Comparison of ENCODE assay signal across 8 cellular contexts in the genomic region with DNA sequence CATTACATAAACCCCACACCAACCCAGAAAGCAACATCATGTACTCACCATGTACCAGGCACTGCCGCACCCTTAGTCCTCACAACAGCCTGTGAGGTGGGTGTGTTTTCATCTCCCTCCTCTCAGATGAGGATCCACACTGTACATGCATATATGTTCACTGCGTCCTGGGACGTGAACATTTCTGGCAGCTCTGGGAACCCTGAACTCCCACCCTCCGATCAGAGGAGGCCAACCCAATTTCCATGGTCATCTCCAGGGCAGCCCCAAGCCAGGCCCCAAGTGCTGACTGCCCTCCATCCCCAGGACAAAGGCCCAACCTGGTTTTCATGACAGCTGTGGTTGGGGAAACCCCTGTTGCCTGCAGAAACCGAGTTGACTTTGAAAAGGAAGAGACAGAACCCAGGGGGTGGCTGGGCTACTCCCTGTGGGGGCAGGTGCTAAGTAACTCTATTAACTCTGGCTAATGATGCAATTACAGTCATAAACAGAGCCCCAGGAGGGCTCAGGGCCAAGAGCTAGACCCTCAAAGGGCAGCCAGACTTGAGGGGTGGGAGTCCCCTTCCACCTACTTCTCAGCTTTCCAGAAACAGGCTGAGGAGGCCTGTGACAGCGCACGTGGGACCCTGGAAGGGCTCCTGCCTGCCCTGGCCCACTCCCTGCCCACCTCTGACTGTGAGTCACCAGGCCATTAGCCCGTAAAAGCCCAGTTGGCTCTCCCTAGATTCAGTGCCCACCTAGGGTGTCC. TPM values are rescaled to one million over a fixed set of nuclear protein-coding genes. Genes with fewer than 3 reads are reported as not detected.
DNase-seq lines count a peak whose midpoint lies in the region; ATAC-seq, FAIRE-seq and TF ChIP-seq lines count a peak whose summit lies in the region.

No MANE protein-coding gene starts in this region.

- H3K36me3 Mint-ChIP-seq in activated CD8-positive, alpha-beta T cell treated with anti-CD3 and anti-CD28 coated beads, Interleukin-2, amount 10 ng/mL, durations not matched to agents 7 days and 5 days (ENCODE audit: low read depth): peaks cover 3% of the 10 kb centered on the region

- CTCF ChIA-PET in A549 (lab: Yijun Ruan, JAX): interaction anchor here (1.0 to 6.8 kb wide), 8 partner anchors 10 to 365 kb away, joined by 3 to 65 read pairs (median 11); no protein-coding TSS in a partner anchor
- CTCF ChIA-PET in activated CD8-positive, alpha-beta T cell treated with anti-CD3 and anti-CD28 coated beads, Interleukin-2, amount 10 ng/mL, durations not matched to agents 7 days and 5 days (lab: Charles Lee): interaction anchor here (0.8 to 4.2 kb wide), 10 partner anchors 9 to 482 kb away, joined by 3 to 59 read pairs (median 10); a partner anchor contains a TSS

- DNase-seq in A549 (ENCODE audit: low read depth in 1 of 2, low spot score in 1 of 2) (no peak), GM19239 (ENCODE audit: insufficient read length, low spot score) (peak; percentile 62), epithelial cell of proximal tubule (ENCODE audit: low read depth) (no peak), sigmoid colon (no peak), G401 (ENCODE audit: low spot score) (no peak), erythroblast (lab: John Stamatoyannopoulos, UW) (no peak)
- DNase-seq in activated CD8-positive, alpha-beta T cell treated with anti-CD3 and anti-CD28 coated beads, Interleukin-2, amount 10 ng/mL, durations not matched to agents 7 days and 5 days: peak; percentile 72

- in situ Hi-C loops in G401 (cut with HindIII; ENCODE audit: low sequenced_read_pairs): no loop called here

- no peak for FAIRE-seq in A549 (lab: Jason Lieb, UNC)
- FAIRE-seq in GM19239 (lab: Jason Lieb, UNC): peak; percentile 97

- no peak for TF ChIP-seq RAD21 in A549 (conservative IDR thresholded peaks at IDR 0.05 in 1 of 2, IDR thresholded peaks at IDR 0.05 in 1 of 2)

- H3K4me2 ChIP-seq in A549: peak overlapping the region; percentile 100

- H3K9me3 Mint-ChIP-seq in activated CD8-positive, alpha-beta T cell treated with anti-CD3 and anti-CD28 coated beads, Interleukin-2, amount 10 ng/mL, durations not matched to agents 7 days and 5 days (ENCODE audit: insufficient read depth): no peaks in the 10 kb centered on the region

- H3K4me3 ChIP-seq in A549: peak overlapping the region; percentile 90
- H3K4me3 ChIP-seq in epithelial cell of proximal tubule (ENCODE audit: low read depth, low read length): peak overlapping the region; percentile 81
- H3K4me3 ChIP-seq in sigmoid colon: peak overlapping the region in 3 of 4 donors; percentile 71 to 95 (median 84)

- intact Hi-C loops in sigmoid colon (cut with DNase I): no loop called here

- H3K4me3 Mint-ChIP-seq in activated CD8-positive, alpha-beta T cell treated with anti-CD3 and anti-CD28 coated beads, Interleukin-2, amount 10 ng/mL, durations not matched to agents 7 days and 5 days: peak overlapping the region; percentile 81

- ATAC-seq in A549: no peak
- peak; percentile 26 for ATAC-seq in HG03558 (IDR thresholded peaks at IDR 0.05; ENCODE audit: extremely low read depth, unreplicated experiment)
- ATAC-seq in activated CD8-positive, alpha-beta T cell treated with anti-CD3 and anti-CD28 coated beads, Interleukin-2, amount 10 ng/mL, durations not matched to agents 7 days and 5 days: peak; percentile 23

- POLR2A ChIA-PET in A549 (lab: Yijun Ruan, JAX): interaction anchor here (1.4 to 2.2 kb wide), 4 partner anchors 9 to 55 kb away, joined by 5 to 12 read pairs (median 8); a partner anchor contains a TSS
- POLR2A ChIA-PET in activated CD8-positive, alpha-beta T cell treated with anti-CD3 and anti-CD28 coated beads, Interleukin-2, amount 10 ng/mL, durations not matched to agents 7 days and 5 days (lab: Charles Lee): interaction anchor here (1.1 to 2.8 kb wide), 3 partner anchors 27 to 318 kb away, joined by 3 to 19 read pairs (median 14); a partner anchor contains a TSS

- peaks cover 0 to 6% (median 0%) of the 10 kb centered on the region in 4 donors for H3K36me3 ChIP-seq in sigmoid colon

- H3K9me3 ChIP-seq in A549 (no peaks in the 10 kb centered on the region), sigmoid colon (no peaks in the 10 kb centered on the region)

- H3K4me1 ChIP-seq in A549 (peaks cover 31% of the 10 kb centered on the region), sigmoid colon (peaks cover 0 to 66% (median 53%) of the 10 kb centered on the region in 4 donors)

- TF ChIP-seq CTCF in A549 (IDR thresholded peaks at IDR 0.05) (no peak), epithelial cell of proximal tubule (conservative IDR thresholded peaks at IDR 0.05; ENCODE audit: low read depth, low read length) (no peak), sigmoid colon (IDR thresholded peaks at IDR 0.05) (no peak)

- H3K27ac ChIP-seq in A549 (peak overlapping the region; percentile 95 to 99), sigmoid colon (peak overlapping the region; percentile 96 to 98 (median 97))

- H3K27ac Mint-ChIP-seq in activated CD8-positive, alpha-beta T cell treated with anti-CD3 and anti-CD28 coated beads, Interleukin-2, amount 10 ng/mL, durations not matched to agents 7 days and 5 days: peak overlapping the region; percentile 68

- no peaks in the 10 kb centered on the region for H3K27me3 Mint-ChIP-seq in activated CD8-positive, alpha-beta T cell treated with anti-CD3 and anti-CD28 coated beads, Interleukin-2, amount 10 ng/mL, durations not matched to agents 7 days and 5 days (ENCODE audit: low read depth)

- TF ChIP-seq POLR2A in A549 (IDR thresholded peaks at IDR 0.05; ENCODE audit: low read length) (no peak), sigmoid colon (IDR thresholded peaks at IDR 0.05) (peak in 1 of 2 donors; percentile 17), erythroblast (IDR thresholded peaks at IDR 0.05; ENCODE audit: low read length) (no peak)

- TF ChIP-seq EP300 in A549 (IDR thresholded peaks at IDR 0.05) (no peak), sigmoid colon (IDR thresholded peaks at IDR 0.05) (no peak)

- H3K27me3 ChIP-seq in sigmoid colon: no peaks in the 10 kb centered on the region

- WGBS in A549 (ENCODE audit: missing lambda C conversion rate): 76% methylated on average over 7 of the region's 8 CpGs
- WGBS in sigmoid colon, 2 donors: 59 to 65% methylated on average over 8 of the region's 8 CpGs

- H3K4me1 Mint-ChIP-seq in activated CD8-positive, alpha-beta T cell treated with anti-CD3 and anti-CD28 coated beads, Interleukin-2, amount 10 ng/mL, durations not matched to agents 7 days and 5 days (ENCODE audit: low read depth): peaks cover 48% of the 10 kb centered on the region

RNA-seq across cellular contexts. Expression of a gene that starts 2.6 kb away (rescaled TPM):
- polyA plus RNA-seq in A549 (2011; rRNA removed) (2.9 and 3.1 TPM in 2 replicates), A549 (2017; fragmentation: RNase III; extraction: RNeasy Plus Mini Kit Qiagen cat#74134 plus additional on column Dnase treatment) (4.3 to 6.1 TPM (median 4.5 TPM) in 3 replicates), sigmoid colon (10 to 100 TPM; 28.2 to 40.9 (median 34.0) TPM)
- polyA plus RNA-seq in A549 (2012; cell fraction: cytosol; rRNA removed): 2.8 and 5.0 TPM in 2 replicates
- 5.0 and 7.6 TPM in 2 replicates for polyA plus RNA-seq in A549 (2012; cell fraction: nucleus; rRNA removed)
- polyA minus RNA-seq in A549 (2011; rRNA and poly(A)+ RNA removed): 5.3 and 9.9 TPM in 2 replicates
- 10 to 100 TPM; 18.5 to 21.2 TPM for total RNA-seq in activated CD8-positive, alpha-beta T cell treated with anti-CD3 and anti-CD28 coated beads, Interleukin-2, amount 10 ng/mL, durations not matched to agents 7 days and 5 days
- total RNA-seq in epithelial cell of proximal tubule (2.4 and 3.3 TPM in 2 replicates), sigmoid colon (10 to 100 TPM; 21.0 to 28.5 (median 24.2) TPM)
- 6.7 and 9.8 TPM in 2 replicates for total RNA-seq in G401 (2014; rRNA removed; shearing (Covaris generic))

RNA-seq across cellular contexts. Expression of a gene that starts 14.4 kb away (rescaled TPM):
- polyA plus RNA-seq in A549 (2011; rRNA removed): not detected in 2 replicates
- polyA plus RNA-seq in A549 (2012; cell fraction: cytosol; rRNA removed): 0.04 TPM in 1 of 2 replicates, not detected in the other
- not detected in 2 replicates for polyA plus RNA-seq in A549 (2012; cell fraction: nucleus; rRNA removed)
- polyA plus RNA-seq in A549 (2017; fragmentation: RNase III; extraction: RNeasy Plus Mini Kit Qiagen cat#74134 plus additional on column Dnase treatment): not detected in 3 replicates
- 0.21 TPM in 1 of 2 replicates, not detected in the other for polyA minus RNA-seq in A549 (2011; rRNA and poly(A)+ RNA removed)
- total RNA-seq in activated CD8-positive, alpha-beta T cell treated with anti-CD3 and anti-CD28 coated beads, Interleukin-2, amount 10 ng/mL, durations not matched to agents 7 days and 5 days: not detected
- not detected in 2 replicates for total RNA-seq in epithelial cell of proximal tubule
- not detected for total RNA-seq in sigmoid colon
- polyA plus RNA-seq in sigmoid colon: 10 to 100 TPM in 1 of 3 donors, 1 to 10 TPM in 1, under 1 TPM in 1; 0.07 to 12.6 (median 9.2) TPM
- total RNA-seq in G401 (2014; rRNA removed; shearing (Covaris generic)): not detected in 2 replicates

RNA-seq across cellular contexts. Expression of a gene that starts 46.9 kb away (rescaled TPM):
- polyA plus RNA-seq in A549 (2011; rRNA removed): 1.9 TPM in 2 replicates
- polyA plus RNA-seq in A549 (2012; cell fraction: cytosol; rRNA removed): 4.6 and 5.4 TPM in 2 replicates
- 8.7 and 9.2 TPM in 2 replicates for polyA plus RNA-seq in A549 (2012; cell fraction: nucleus; rRNA removed)
- 1.7 to 2.0 TPM (median 2.0 TPM) in 3 replicates for polyA plus RNA-seq in A549 (2017; fragmentation: RNase III; extraction: RNeasy Plus Mini Kit Qiagen cat#74134 plus additional on column Dnase treatment)
- 1.2 and 2.0 TPM in 2 replicates for polyA minus RNA-seq in A549 (2011; rRNA and poly(A)+ RNA removed)
- total RNA-seq in activated CD8-positive, alpha-beta T cell treated with anti-CD3 and anti-CD28 coated beads, Interleukin-2, amount 10 ng/mL, durations not matched to agents 7 days and 5 days: 1 to 10 TPM; 5.1 to 7.0 TPM
- 2.0 and 6.1 TPM in 2 replicates for total RNA-seq in epithelial cell of proximal tubule
- total RNA-seq in sigmoid colon: 1 to 10 TPM; 4.1 to 4.9 (median 4.7) TPM
- 1 to 10 TPM; 1.6 to 4.8 (median 3.3) TPM for polyA plus RNA-seq in sigmoid colon
- 1.7 and 3.3 TPM in 2 replicates for total RNA-seq in G401 (2014; rRNA removed; shearing (Covaris generic))

RNA-seq across cellular contexts. Expression of a gene that starts 47.8 kb away (rescaled TPM):
- polyA plus RNA-seq in A549 (2011; rRNA removed): 0.32 and 0.34 TPM in 2 replicates
- 1.1 and 1.9 TPM in 2 replicates for polyA plus RNA-seq in A549 (2012; cell fraction: cytosol; rRNA removed)
- 19.2 and 23.2 TPM in 2 replicates for polyA plus RNA-seq in A549 (2012; cell fraction: nucleus; rRNA removed)
- 0.95 to 1.6 TPM (median 1.5 TPM) in 3 replicates for polyA plus RNA-seq in A549 (2017; fragmentation: RNase III; extraction: RNeasy Plus Mini Kit Qiagen cat#74134 plus additional on column Dnase treatment)
- not detected in 2 replicates for polyA minus RNA-seq in A549 (2011; rRNA and poly(A)+ RNA removed)
- under 1 TPM in 1 of 2 experiments, not detected in 1; 0.40 TPM for total RNA-seq in activated CD8-positive, alpha-beta T cell treated with anti-CD3 and anti-CD28 coated beads, Interleukin-2, amount 10 ng/mL, durations not matched to agents 7 days and 5 days
- total RNA-seq in epithelial cell of proximal tubule: 2.2 TPM in 1 of 2 replicates, not detected in the other
- total RNA-seq in sigmoid colon: 10 to 100 TPM in 1 of 4 donors, 1 to 10 TPM in 3; 2.0 to 13.8 (median 4.4) TPM
- 1 to 10 TPM in 1 of 3 donors, not detected in 2; 1.5 TPM for polyA plus RNA-seq in sigmoid colon
- 7.7 TPM in 1 of 2 replicates, not detected in the other for total RNA-seq in G401 (2014; rRNA removed; shearing (Covaris generic))

RNA-seq across cellular contexts. Expression of a gene that starts 54.7 kb away (rescaled TPM):
- 217 and 262 TPM in 2 replicates for polyA plus RNA-seq in A549 (2011; rRNA removed)
- polyA plus RNA-seq in A549 (2012; cell fraction: cytosol; rRNA removed): 300 and 345 TPM in 2 replicates
- 92.7 and 202 TPM in 2 replicates for polyA plus RNA-seq in A549 (2012; cell fraction: nucleus; rRNA removed)
- 252 to 261 TPM (median 254 TPM) in 3 replicates for polyA plus RNA-seq in A549 (2017; fragmentation: RNase III; extraction: RNeasy Plus Mini Kit Qiagen cat#74134 plus additional on column Dnase treatment)
- polyA minus RNA-seq in A549 (2011; rRNA and poly(A)+ RNA removed): 54.2 and 55.6 TPM in 2 replicates
- total RNA-seq in activated CD8-positive, alpha-beta T cell treated with anti-CD3 and anti-CD28 coated beads, Interleukin-2, amount 10 ng/mL, durations not matched to agents 7 days and 5 days: 100 to 1,000 TPM; 215 to 218 TPM
- total RNA-seq in epithelial cell of proximal tubule: 224 and 302 TPM in 2 replicates
- total RNA-seq in sigmoid colon: 100 to 1,000 TPM; 116 to 154 (median 151) TPM
- polyA plus RNA-seq in sigmoid colon: 100 to 1,000 TPM; 209 to 309 (median 254) TPM
- 199 and 283 TPM in 2 replicates for total RNA-seq in G401 (2014; rRNA removed; shearing (Covaris generic))

Comparison
In these comparisons a context has a peak if more than half of its experiments do, and no peak if none do; other contexts are left out.
1. ATAC-seq: peak in HG03558 (single experiment) and activated CD8-positive, alpha-beta T cell treated with anti-CD3 and anti-CD28 coated beads, Interleukin-2, amount 10 ng/mL, durations not matched to agents 7 days and 5 days (single experiment); none in A549 (0 of 2).
2. DNase-seq: peak in GM19239 (single experiment) and activated CD8-positive, alpha-beta T cell treated with anti-CD3 and anti-CD28 coated beads, Interleukin-2, amount 10 ng/mL, durations not matched to agents 7 days and 5 days (single experiment); none in A549 (0 of 2), epithelial cell of proximal tubule (single experiment), sigmoid colon (single experiment), G401 (single experiment) and erythroblast (0 of 2).
3. Peak in every context shown above with its lines, with median percentiles within 50 percentile points of each other: H3K4me3 ChIP-seq.